2 cellular contexts compared by ENCODE assay signal in the genomic region with DNA sequence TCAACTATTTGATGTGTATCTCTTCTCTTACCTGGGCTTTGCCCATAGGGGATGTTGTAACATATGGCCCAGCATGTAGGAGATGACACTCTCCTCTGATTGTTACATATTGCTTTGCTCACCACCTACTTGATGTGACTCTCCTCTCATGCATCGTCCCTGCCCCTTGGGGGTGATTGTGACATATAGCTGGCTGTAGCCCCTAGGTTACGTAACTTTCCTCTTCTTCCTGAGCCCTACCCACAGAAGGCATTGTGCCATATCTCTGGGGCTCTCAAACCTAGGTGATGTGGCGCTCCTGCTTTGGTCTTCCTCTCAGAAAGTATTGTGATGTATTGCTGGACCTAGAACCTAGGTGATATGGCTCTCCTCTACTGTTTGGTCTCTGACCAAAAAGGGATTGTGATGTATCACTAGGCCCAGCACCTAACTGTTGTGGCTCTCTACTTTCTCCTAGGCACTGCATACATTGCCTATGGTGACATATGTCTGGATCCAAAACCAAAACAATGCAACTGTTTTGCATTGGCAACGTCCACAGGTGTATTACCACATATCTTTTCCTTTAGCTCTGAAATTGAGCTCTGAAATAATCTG.
TF ChIP-seq lines count a peak whose summit lies in the region.

No MANE protein-coding gene starts in this region.

TF ChIP-seq in SK-N-SH treated with all-trans-retinoic acid at 6 μM for 48 hours, 23 proteins besides CTCF, POLR2A, EP300 and RAD21:
- TF ChIP-seq ESRRG (CRISPR knock-in tag; IDR thresholded peaks at IDR 0.05) = no peak
- no peak for TF ChIP-seq ZNF70 (CRISPR knock-in tag; IDR thresholded peaks at IDR 0.05)
- no peak for TF ChIP-seq TOX (CRISPR knock-in tag; IDR thresholded peaks at IDR 0.05; ENCODE audit: borderline replicate concordance)
- no peak for TF ChIP-seq RARB (CRISPR knock-in tag; IDR thresholded peaks at IDR 0.05)
- no peak for TF ChIP-seq ARNTL (CRISPR knock-in tag; IDR thresholded peaks at IDR 0.05; ENCODE audit: borderline replicate concordance, low read depth)
TF ChIP-seq in SK-N-SH treated with all-trans-retinoic acid at 6 μM for 48 hours: peak in this region for 0.

TF ChIP-seq in SK-N-SH, 30 proteins besides CTCF, POLR2A, EP300 and RAD21:
- TF ChIP-seq, protein P1, sequence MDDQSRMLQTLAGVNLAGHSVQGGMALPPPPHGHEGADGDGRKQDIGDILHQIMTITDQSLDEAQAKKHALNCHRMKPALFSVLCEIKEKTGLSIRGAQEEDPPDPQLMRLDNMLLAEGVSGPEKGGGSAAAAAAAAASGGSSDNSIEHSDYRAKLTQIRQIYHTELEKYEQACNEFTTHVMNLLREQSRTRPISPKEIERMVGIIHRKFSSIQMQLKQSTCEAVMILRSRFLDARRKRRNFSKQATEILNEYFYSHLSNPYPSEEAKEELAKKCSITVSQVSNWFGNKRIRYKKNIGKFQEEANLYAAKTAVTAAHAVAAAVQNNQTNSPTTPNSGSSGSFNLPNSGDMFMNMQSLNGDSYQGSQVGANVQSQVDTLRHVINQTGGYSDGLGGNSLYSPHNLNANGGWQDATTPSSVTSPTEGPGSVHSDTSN (IDR thresholded peaks at IDR 0.05) = no peak
- TF ChIP-seq, protein P2, sequence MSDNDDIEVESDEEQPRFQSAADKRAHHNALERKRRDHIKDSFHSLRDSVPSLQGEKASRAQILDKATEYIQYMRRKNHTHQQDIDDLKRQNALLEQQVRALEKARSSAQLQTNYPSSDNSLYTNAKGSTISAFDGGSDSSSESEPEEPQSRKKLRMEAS (IDR thresholded peaks at IDR 0.05; ENCODE audit: low read depth) = no peak
- TF ChIP-seq NRF1 (IDR thresholded peaks at IDR 0.05; ENCODE audit: low read depth, low read length) (no peak), FOXJ3 (CRISPR knock-in tag; IDR thresholded peaks at IDR 0.05) (no peak), EZH2phosphoT487 (IDR thresholded peaks at IDR 0.05; ENCODE audit: borderline replicate concordance, low read depth) (no peak), ZBTB33 (IDR thresholded peaks at IDR 0.05; ENCODE audit: borderline replicate concordance, low read depth) (no peak), RXRA (IDR thresholded peaks at IDR 0.05; ENCODE audit: borderline replicate concordance, low read depth) (no peak), YY1 (IDR thresholded peaks at IDR 0.05; ENCODE audit: low read depth) (no peak)
- TF ChIP-seq, protein P3, sequence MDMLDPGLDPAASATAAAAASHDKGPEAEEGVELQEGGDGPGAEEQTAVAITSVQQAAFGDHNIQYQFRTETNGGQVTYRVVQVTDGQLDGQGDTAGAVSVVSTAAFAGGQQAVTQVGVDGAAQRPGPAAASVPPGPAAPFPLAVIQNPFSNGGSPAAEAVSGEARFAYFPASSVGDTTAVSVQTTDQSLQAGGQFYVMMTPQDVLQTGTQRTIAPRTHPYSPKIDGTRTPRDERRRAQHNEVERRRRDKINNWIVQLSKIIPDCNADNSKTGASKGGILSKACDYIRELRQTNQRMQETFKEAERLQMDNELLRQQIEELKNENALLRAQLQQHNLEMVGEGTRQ (IDR thresholded peaks at IDR 0.05; ENCODE audit: borderline replicate concordance, low read depth, low read length) = no peak
